ENCODE assay signal across 24 cellular contexts in the genomic region with DNA sequence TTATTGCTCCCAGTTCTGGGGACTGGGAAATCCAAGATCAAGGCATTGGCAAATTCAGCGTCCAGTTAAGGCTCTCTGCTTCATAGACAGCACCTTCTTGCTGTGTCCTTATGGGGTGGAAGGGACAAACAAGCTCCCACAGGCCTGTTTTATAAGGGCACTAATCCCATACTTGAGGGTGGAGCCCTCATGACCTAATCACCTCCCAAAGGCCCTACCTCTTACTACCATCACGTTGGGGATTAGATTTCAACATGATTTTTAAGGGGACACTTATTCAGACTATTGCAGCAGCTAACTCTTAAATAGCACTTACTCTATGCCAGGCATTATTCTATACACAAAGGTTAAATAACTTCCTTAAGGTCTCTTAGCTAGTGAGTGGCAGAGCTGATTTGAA.
"Had no signal": no experiment of that assay in that cellular context is flagged by ENCODE, and none has a peak within 500 bp of the region (broad histone marks: within the 10 kb centered on the region; RNA-seq: fewer than 3 reads in every experiment).

No MANE protein-coding gene starts in this region.

- H3K9ac ChIP-seq: KMS-11, SK-N-SH had no signal

- H3K4me3 ChIP-seq: adrenal gland, MG63, SJCRH30 had no signal

- H3K36me3 ChIP-seq: adrenal gland, MG63 had no signal

- H3K9me3 ChIP-seq: adrenal gland, MG63, SJCRH30, SK-N-SH had no signal

- H3K27me3 ChIP-seq: adrenal gland, MG63, SJCRH30 had no signal

- H3K27ac ChIP-seq: adrenal gland, KMS-11, SJCRH30 had no signal

- DNase-seq: activated CD4-positive, alpha-beta T cell treated with anti-CD3 and anti-CD28 coated beads for 48 hours; activated CD4-positive, alpha-beta T cell treated with anti-CD3 and anti-CD28 coated beads, Interleukin-2, amount 50 U/mL, for 4 hours; activated CD4-positive, CD25-positive, alpha-beta regulatory T cell treated with anti-CD3 and anti-CD28 coated beads, Interleukin-2, amount 50 U/mL, for 72 hours; activated CD8-positive, alpha-beta memory T cell treated with anti-CD3 and anti-CD28 coated beads, Interleukin-2, amount 50 U/mL, for 48 hours; activated CD8-positive, alpha-beta T cell treated with anti-CD3 and anti-CD28 coated beads, Interleukin-2, amount 10 ng/mL, durations not matched to agents 7 days and 5 days; activated naive CD4-positive, alpha-beta T cell treated with anti-CD3 and anti-CD28 coated beads, Interleukin-2, amount 50 U/mL, for 16 hours; activated naive CD8-positive, alpha-beta T cell treated with anti-CD3 and anti-CD28 coated beads, Interleukin-2, amount 10 ng/mL, durations not matched to agents 7 days and 5 days; activated T-cell treated with anti-CD3 and anti-CD28 coated beads, Interleukin-2, amount 50 U/mL, for 1 hour; MG63; MV-4-11; NCI-H1417 treated with DMSO at 0.1 percent for 48 hours; NCI-H1694; NCI-H2107; NCI-H510A treated with DMSO at 0.1 percent for 48 hours; NCI-H748 treated with DMSO at 0.1 percent for 48 hours; OCI-M1; RPMI8226; SJCRH30; T-helper 1 cell had no signal

- ATAC-seq: activated CD8-positive, alpha-beta T cell treated with anti-CD3 and anti-CD28 coated beads, Interleukin-2, amount 10 ng/mL, durations not matched to agents 7 days and 5 days; Panc1; WTC11 had no signal

- H3K4me1 ChIP-seq: SJCRH30 had no signal
